Comparison of ENCODE assay signal across 1 cellular context in the genomic region with DNA sequence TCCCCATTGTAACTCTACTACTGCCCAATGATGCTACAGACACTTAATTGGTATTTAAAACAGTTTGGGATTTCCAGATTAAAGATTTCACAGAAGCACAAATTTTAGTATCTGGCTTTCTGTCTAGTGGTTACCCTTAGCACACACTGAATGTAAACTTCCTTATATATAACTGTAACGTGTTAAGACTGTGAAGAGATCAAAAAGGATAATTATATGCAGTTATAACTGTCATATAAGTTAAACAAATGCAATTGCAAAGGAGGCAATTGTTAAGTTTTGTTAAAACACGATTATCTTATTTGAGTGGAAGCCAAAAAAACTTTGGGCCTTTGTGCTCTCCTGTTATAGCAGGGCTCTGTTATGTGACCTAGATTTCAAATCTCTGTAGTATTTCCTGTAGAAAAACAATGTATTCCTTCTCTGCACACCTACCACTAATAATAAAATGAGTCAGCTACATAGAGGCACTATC.
TF ChIP-seq lines count a peak whose summit lies in the region.

No MANE protein-coding gene starts in this region.

TF ChIP-seq in HepG2, 621 proteins besides CTCF, POLR2A, EP300 and RAD21:
- TF ChIP-seq, protein P1, sequence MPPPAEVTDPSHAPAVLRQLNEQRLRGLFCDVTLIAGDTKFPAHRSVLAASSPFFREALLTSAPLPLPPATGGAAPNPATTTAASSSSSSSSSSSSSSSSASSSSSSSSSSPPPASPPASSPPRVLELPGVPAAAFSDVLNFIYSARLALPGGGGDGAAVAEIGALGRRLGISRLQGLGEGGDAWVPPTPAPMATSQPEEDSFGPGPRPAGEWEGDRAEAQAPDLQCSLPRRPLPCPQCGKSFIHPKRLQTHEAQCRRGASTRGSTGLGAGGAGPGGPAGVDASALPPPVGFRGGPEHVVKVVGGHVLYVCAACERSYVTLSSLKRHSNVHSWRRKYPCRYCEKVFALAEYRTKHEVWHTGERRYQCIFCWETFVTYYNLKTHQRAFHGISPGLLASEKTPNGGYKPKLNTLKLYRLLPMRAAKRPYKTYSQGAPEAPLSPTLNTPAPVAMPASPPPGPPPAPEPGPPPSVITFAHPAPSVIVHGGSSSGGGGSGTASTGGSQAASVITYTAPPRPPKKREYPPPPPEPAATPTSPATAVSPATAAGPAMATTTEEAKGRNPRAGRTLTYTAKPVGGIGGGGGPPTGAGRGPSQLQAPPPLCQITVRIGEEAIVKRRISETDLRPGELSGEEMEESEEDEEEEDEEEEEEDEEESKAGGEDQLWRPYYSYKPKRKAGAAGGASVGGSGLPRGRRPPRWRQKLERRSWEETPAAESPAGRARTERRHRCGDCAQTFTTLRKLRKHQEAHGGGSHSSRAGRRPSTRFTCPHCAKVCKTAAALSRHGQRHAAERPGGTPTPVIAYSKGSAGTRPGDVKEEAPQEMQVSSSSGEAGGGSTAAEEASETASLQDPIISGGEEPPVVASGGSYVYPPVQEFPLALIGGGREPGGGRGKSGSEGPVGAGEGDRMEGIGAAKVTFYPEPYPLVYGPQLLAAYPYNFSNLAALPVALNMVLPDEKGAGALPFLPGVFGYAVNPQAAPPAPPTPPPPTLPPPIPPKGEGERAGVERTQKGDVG (CRISPR knock-in tag; IDR thresholded peaks at IDR 0.05; ENCODE audit: borderline replicate concordance): no peak
- TF ChIP-seq SAP130 (CRISPR knock-in tag; IDR thresholded peaks at IDR 0.05; ENCODE audit: low read depth) (no peak), ZFY (CRISPR knock-in tag; IDR thresholded peaks at IDR 0.05) (no peak), FOXJ3 (CRISPR knock-in tag; IDR thresholded peaks at IDR 0.05; ENCODE audit: borderline replicate concordance) (no peak), NFIC (IDR thresholded peaks at IDR 0.05; ENCODE audit: low read length) (peak; percentile 50; the same call in 1 of the 2 replicates), TBX3 (IDR thresholded peaks at IDR 0.05; ENCODE audit: borderline replicate concordance) (0 out of 2 replicates have a peak, but pooled peaks have one; percentile 18), SMC3 (IDR thresholded peaks at IDR 0.05; ENCODE audit: low read length) (no peak), ZNF619 (CRISPR knock-in tag; IDR thresholded peaks at IDR 0.05) (no peak), SMAD1 (CRISPR knock-in tag; IDR thresholded peaks at IDR 0.05; ENCODE audit: borderline replicate concordance, low read depth) (no peak), SOX13 (IDR thresholded peaks at IDR 0.05) (no peak), SOX13 (CRISPR knock-in tag; conservative IDR thresholded peaks at IDR 0.05 in 1 of 2, IDR thresholded peaks at IDR 0.05 in 1 of 2) (peak in 1 of 2 experiments; percentile 67; a peak in 2 of 4 replicates), ZSCAN30 (CRISPR knock-in tag; IDR thresholded peaks at IDR 0.05) (no peak), HDAC2 (CRISPR knock-in tag; IDR thresholded peaks at IDR 0.05) (no peak), SOX5 (CRISPR knock-in tag; IDR thresholded peaks at IDR 0.05; ENCODE audit: borderline replicate concordance) (peak; percentile 60; the same call in 1 of the 2 replicates), ZBTB7A (CRISPR knock-in tag; IDR thresholded peaks at IDR 0.05) (no peak), CBX5 (CRISPR knock-in tag; IDR thresholded peaks at IDR 0.05; ENCODE audit: borderline replicate concordance) (no peak), ZNF572 (CRISPR knock-in tag; IDR thresholded peaks at IDR 0.05) (no peak), ZFAT (CRISPR knock-in tag; conservative IDR thresholded peaks at IDR 0.05) (no peak), ZNF766 (CRISPR knock-in tag; IDR thresholded peaks at IDR 0.05; ENCODE audit: borderline replicate concordance) (no peak), ZNF264 (CRISPR knock-in tag; IDR thresholded peaks at IDR 0.05) (no peak), RFXAP (CRISPR knock-in tag; IDR thresholded peaks at IDR 0.05; ENCODE audit: borderline replicate concordance) (no peak), RXRB (CRISPR knock-in tag; IDR thresholded peaks at IDR 0.05; ENCODE audit: borderline replicate concordance) (no peak), ZNF720 (CRISPR knock-in tag; IDR thresholded peaks at IDR 0.05) (no peak), ZMYM4 (CRISPR knock-in tag; IDR thresholded peaks at IDR 0.05) (no peak), TEAD3 (CRISPR knock-in tag; optimal IDR thresholded peaks at IDR 0.05; ENCODE audit: borderline replicate concordance) (no peak), ZNF781 (CRISPR knock-in tag; IDR thresholded peaks at IDR 0.05; ENCODE audit: borderline replicate concordance, not compliant biosample characterization) (no peak)
- TF ChIP-seq, protein P2, sequence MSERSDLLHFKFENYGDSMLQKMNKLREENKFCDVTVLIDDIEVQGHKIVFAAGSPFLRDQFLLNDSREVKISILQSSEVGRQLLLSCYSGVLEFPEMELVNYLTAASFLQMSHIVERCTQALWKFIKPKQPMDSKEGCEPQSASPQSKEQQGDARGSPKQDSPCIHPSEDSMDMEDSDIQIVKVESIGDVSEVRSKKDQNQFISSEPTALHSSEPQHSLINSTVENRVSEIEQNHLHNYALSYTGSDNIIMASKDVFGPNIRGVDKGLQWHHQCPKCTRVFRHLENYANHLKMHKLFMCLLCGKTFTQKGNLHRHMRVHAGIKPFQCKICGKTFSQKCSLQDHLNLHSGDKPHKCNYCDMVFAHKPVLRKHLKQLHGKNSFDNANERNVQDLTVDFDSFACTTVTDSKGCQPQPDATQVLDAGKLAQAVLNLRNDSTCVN (CRISPR knock-in tag; IDR thresholded peaks at IDR 0.05; ENCODE audit: borderline replicate concordance): no peak
- TF ChIP-seq, protein P3, sequence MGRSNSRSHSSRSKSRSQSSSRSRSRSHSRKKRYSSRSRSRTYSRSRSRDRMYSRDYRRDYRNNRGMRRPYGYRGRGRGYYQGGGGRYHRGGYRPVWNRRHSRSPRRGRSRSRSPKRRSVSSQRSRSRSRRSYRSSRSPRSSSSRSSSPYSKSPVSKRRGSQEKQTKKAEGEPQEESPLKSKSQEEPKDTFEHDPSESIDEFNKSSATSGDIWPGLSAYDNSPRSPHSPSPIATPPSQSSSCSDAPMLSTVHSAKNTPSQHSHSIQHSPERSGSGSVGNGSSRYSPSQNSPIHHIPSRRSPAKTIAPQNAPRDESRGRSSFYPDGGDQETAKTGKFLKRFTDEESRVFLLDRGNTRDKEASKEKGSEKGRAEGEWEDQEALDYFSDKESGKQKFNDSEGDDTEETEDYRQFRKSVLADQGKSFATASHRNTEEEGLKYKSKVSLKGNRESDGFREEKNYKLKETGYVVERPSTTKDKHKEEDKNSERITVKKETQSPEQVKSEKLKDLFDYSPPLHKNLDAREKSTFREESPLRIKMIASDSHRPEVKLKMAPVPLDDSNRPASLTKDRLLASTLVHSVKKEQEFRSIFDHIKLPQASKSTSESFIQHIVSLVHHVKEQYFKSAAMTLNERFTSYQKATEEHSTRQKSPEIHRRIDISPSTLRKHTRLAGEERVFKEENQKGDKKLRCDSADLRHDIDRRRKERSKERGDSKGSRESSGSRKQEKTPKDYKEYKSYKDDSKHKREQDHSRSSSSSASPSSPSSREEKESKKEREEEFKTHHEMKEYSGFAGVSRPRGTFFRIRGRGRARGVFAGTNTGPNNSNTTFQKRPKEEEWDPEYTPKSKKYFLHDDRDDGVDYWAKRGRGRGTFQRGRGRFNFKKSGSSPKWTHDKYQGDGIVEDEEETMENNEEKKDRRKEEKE (IDR thresholded peaks at IDR 0.05): no peak
- TF ChIP-seq, protein P4, sequence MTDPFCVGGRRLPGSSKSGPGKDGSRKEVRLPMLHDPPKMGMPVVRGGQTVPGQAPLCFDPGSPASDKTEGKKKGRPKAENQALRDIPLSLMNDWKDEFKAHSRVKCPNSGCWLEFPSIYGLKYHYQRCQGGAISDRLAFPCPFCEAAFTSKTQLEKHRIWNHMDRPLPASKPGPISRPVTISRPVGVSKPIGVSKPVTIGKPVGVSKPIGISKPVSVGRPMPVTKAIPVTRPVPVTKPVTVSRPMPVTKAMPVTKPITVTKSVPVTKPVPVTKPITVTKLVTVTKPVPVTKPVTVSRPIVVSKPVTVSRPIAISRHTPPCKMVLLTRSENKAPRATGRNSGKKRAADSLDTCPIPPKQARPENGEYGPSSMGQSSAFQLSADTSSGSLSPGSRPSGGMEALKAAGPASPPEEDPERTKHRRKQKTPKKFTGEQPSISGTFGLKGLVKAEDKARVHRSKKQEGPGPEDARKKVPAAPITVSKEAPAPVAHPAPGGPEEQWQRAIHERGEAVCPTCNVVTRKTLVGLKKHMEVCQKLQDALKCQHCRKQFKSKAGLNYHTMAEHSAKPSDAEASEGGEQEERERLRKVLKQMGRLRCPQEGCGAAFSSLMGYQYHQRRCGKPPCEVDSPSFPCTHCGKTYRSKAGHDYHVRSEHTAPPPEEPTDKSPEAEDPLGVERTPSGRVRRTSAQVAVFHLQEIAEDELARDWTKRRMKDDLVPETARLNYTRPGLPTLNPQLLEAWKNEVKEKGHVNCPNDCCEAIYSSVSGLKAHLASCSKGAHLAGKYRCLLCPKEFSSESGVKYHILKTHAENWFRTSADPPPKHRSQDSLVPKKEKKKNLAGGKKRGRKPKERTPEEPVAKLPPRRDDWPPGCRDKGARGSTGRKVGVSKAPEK (CRISPR knock-in tag; IDR thresholded peaks at IDR 0.05; ENCODE audit: borderline replicate concordance): no peak
